Comparison of ENCODE assay signal across 24 cellular contexts in genomic region chr6:107320126-107320525, GRCh38.
DNase-seq lines count a peak whose midpoint lies in the region; ATAC-seq and TF ChIP-seq lines count a peak whose summit lies in the region.
"Had no signal": no experiment of that assay in that cellular context is flagged by ENCODE, and none has a peak within 500 bp of the region (broad histone marks: within the 10 kb centered on the region; RNA-seq: fewer than 3 reads in every experiment).

No MANE protein-coding gene starts in this region.

- no peak for TF ChIP-seq CTCF in AG09319 (IDR thresholded peaks at IDR 0.05; ENCODE audit: low read depth, low read length)
- TF ChIP-seq CTCF in HEK293 (tag by site-specific recombination; IDR thresholded peaks at IDR 0.05), result no peak
- TF ChIP-seq CTCF in cardiac fibroblast (IDR thresholded peaks at IDR 0.05; ENCODE audit: low read depth, low read length), result no peak
- no peak for TF ChIP-seq CTCF in CD4-positive, alpha-beta T cell (IDR thresholded peaks at IDR 0.05)

- no peaks in the 10 kb centered on the region for H3K36me3 ChIP-seq in HEK293 (ENCODE audit: control insufficient read depth in 2 of 2, insufficient read depth in 1 of 2, low read length in 2 of 2)
- H3K36me3 ChIP-seq: pancreas had no signal

- H3K27ac Mint-ChIP-seq in CD4-positive, alpha-beta T cell, result no peak overlapping the region
- H3K27ac Mint-ChIP-seq: activated CD4-positive, alpha-beta memory T cell treated with anti-CD3 and anti-CD28 coated beads, Interleukin-2, amount 10 ng/mL, durations not matched to agents 7 days and 5 days; nephron progenitor cell; T-helper 17 cell had no signal

- H3K4me3 ChIP-seq in HEK293 (ENCODE audit: low read depth, low read length), result no peak overlapping the region
- H3K4me3 ChIP-seq in cardiac fibroblast (replicated peaks in 1 of 2; ENCODE audit: low read depth in 2 of 2, low read length in 2 of 2), result no peak overlapping the region
- H3K4me3 ChIP-seq: pancreas had no signal

- intact Hi-C loops in head of caudate nucleus (cut with DNase I), result no loop called here
- intact Hi-C loops in CD4-positive, alpha-beta T cell (cut with DNase I, micrococcal nuclease), result no loop called here

- DNase-seq in AG09319 (ENCODE audit: extremely low read depth, low read depth) (peak; percentile 15), cardiac fibroblast (ENCODE audit: low read depth in 2 of 2) (peak; percentile 26 to 71), iris pigment epithelial cell (ENCODE audit: low read depth) (peak; percentile 24), head of caudate nucleus (no peak)
- DNase-seq in stimulated activated CD8-positive, alpha-beta memory T cell treated with anti-CD3 and anti-CD28 coated beads, Interleukin-4, amount 100 ng/mL, for 48 hours, result no peak
- no peak for DNase-seq in CD4-positive, alpha-beta T cell
- DNase-seq: ACHN; activated CD4-positive, alpha-beta memory T cell treated with anti-CD3 and anti-CD28 coated beads, Interleukin-2, amount 10 ng/mL, durations not matched to agents 7 days and 5 days; activated CD4-positive, CD25-positive, alpha-beta regulatory T cell treated with anti-CD3 and anti-CD28 coated beads, Interleukin-2, amount 50 U/mL, for 72 hours; activated CD8-positive, alpha-beta memory T cell treated with anti-CD3 and anti-CD28 coated beads, Interleukin-2, amount 50 U/mL, for 48 hours; activated naive CD4-positive, alpha-beta T cell treated with anti-CD3 and anti-CD28 coated beads, Interleukin-2, amount 50 U/mL, for 16 hours; cortex of kidney; glutamatergic neuron; NCI-H1417; NCI-H2081 treated with DMSO at 0.1 percent for 48 hours; nephron progenitor cell; pancreas; retina; stimulated activated CD4-positive, alpha-beta T cell treated with anti-CD3 and anti-CD28 coated beads, Interleukin-2, amount 100 ng/mL, for 24 hours; T-helper 17 cell; trophoblast cell had no signal

- no peak overlapping the region for H3K4me3 Mint-ChIP-seq in CD4-positive, alpha-beta T cell
- H3K4me3 Mint-ChIP-seq: activated CD4-positive, alpha-beta memory T cell treated with anti-CD3 and anti-CD28 coated beads, Interleukin-2, amount 10 ng/mL, durations not matched to agents 7 days and 5 days; nephron progenitor cell; T-helper 17 cell had no signal

- no peaks in the 10 kb centered on the region for H3K4me1 Mint-ChIP-seq in CD4-positive, alpha-beta T cell (ENCODE audit: low read depth)
- H3K4me1 Mint-ChIP-seq: activated CD4-positive, alpha-beta memory T cell treated with anti-CD3 and anti-CD28 coated beads, Interleukin-2, amount 10 ng/mL, durations not matched to agents 7 days and 5 days had no signal

- H3K27me3 Mint-ChIP-seq in CD4-positive, alpha-beta T cell, result no peaks in the 10 kb centered on the region
- H3K27me3 Mint-ChIP-seq: activated CD4-positive, alpha-beta memory T cell treated with anti-CD3 and anti-CD28 coated beads, Interleukin-2, amount 10 ng/mL, durations not matched to agents 7 days and 5 days; T-helper 17 cell had no signal

- no peak for ATAC-seq in HG02798 (IDR thresholded peaks at IDR 0.05; ENCODE audit: poor library complexity, unreplicated experiment)
- ATAC-seq in CD4-positive, alpha-beta T cell (ENCODE audit: poor library complexity), result no peak
- ATAC-seq: pancreas, T-helper 17 cell had no signal

- H3K4me1 ChIP-seq in HEK293 (ENCODE audit: control insufficient read depth, insufficient read depth, low read length), result peaks cover 5% of the 10 kb centered on the region; the same call in 1 of the 2 replicates

- no peaks in the 10 kb centered on the region for H3K9me3 Mint-ChIP-seq in CD4-positive, alpha-beta T cell
- H3K9me3 Mint-ChIP-seq: activated CD4-positive, alpha-beta memory T cell treated with anti-CD3 and anti-CD28 coated beads, Interleukin-2, amount 10 ng/mL, durations not matched to agents 7 days and 5 days; nephron progenitor cell had no signal

- H3K27ac ChIP-seq in HEK293 (ENCODE audit: extremely low read depth, low read depth, low read length), result no peak overlapping the region
- H3K27ac ChIP-seq in CD4-positive, alpha-beta T cell (ENCODE audit: low read depth, low read length), result no peak overlapping the region
- H3K27ac ChIP-seq: KMS-11, pancreas had no signal

- POLR2A ChIA-PET in HEK293 (lab: Yijun Ruan, JAX), result no interaction called here
- POLR2A ChIA-PET in CD4-positive, alpha-beta T cell (lab: Charles Lee), result no interaction called here

- no peaks in the 10 kb centered on the region for H3K27me3 ChIP-seq in CD4-positive, alpha-beta T cell (ENCODE audit: control insufficient read depth, insufficient read depth, low read length)
- H3K27me3 ChIP-seq: pancreas had no signal

- CTCF ChIA-PET in HEK293 (lab: Yijun Ruan, JAX), result interaction anchor here (0.6 to 1.7 kb wide), 8 partner anchors 11 to 1783 kb away, joined by 3 to 10 read pairs (median 3); no protein-coding TSS in a partner anchor
- CTCF ChIA-PET in CD4-positive, alpha-beta T cell (lab: Charles Lee), result no interaction called here

- no peaks in the 10 kb centered on the region for H3K36me3 Mint-ChIP-seq in CD4-positive, alpha-beta T cell (ENCODE audit: low read depth)

- no peaks in the 10 kb centered on the region for H3K9me3 ChIP-seq in HEK293 (ENCODE audit: control insufficient read depth, insufficient read depth, low read depth, low read length)
- H3K9me3 ChIP-seq in CD4-positive, alpha-beta T cell (ENCODE audit: control insufficient read depth, low read length), result no peaks in the 10 kb centered on the region
- H3K9me3 ChIP-seq: pancreas had no signal

TF ChIP-seq in HEK293, 187 proteins besides CTCF, POLR2A, EP300 and RAD21:
- TF ChIP-seq, protein P1, sequence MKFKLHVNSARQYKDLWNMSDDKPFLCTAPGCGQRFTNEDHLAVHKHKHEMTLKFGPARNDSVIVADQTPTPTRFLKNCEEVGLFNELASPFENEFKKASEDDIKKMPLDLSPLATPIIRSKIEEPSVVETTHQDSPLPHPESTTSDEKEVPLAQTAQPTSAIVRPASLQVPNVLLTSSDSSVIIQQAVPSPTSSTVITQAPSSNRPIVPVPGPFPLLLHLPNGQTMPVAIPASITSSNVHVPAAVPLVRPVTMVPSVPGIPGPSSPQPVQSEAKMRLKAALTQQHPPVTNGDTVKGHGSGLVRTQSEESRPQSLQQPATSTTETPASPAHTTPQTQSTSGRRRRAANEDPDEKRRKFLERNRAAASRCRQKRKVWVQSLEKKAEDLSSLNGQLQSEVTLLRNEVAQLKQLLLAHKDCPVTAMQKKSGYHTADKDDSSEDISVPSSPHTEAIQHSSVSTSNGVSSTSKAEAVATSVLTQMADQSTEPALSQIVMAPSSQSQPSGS (tag by site-specific recombination; IDR thresholded peaks at IDR 0.05; ENCODE audit: low read depth), result peak; percentile 58; the same call in 1 of the 2 replicates
- TF ChIP-seq ZNF654 (tag by site-specific recombination; IDR thresholded peaks at IDR 0.05; ENCODE audit: low read depth), result no peak

Comparison
In these comparisons a context has a peak if more than half of its experiments do, and no peak if none do; other contexts are left out.
1. DNase-seq: peak in AG09319 (single experiment), cardiac fibroblast (2 of 2) and iris pigment epithelial cell (single experiment); none in stimulated activated CD8-positive, alpha-beta memory T cell treated with anti-CD3 and anti-CD28 coated beads, Interleukin-4, amount 100 ng/mL, for 48 hours (single experiment), head of caudate nucleus (0 of 42) and CD4-positive, alpha-beta T cell (0 of 10).